Comparison of ENCODE assay signal across 7 cellular contexts in genomic region chr20:63969851-63970713, GRCh38. TPM values are rescaled to one million over a fixed set of nuclear protein-coding genes. Genes with fewer than 3 reads are reported as not detected.
DNase-seq lines count a peak whose midpoint lies in the region; ATAC-seq and TF ChIP-seq lines count a peak whose summit lies in the region.

A gene with protein sequence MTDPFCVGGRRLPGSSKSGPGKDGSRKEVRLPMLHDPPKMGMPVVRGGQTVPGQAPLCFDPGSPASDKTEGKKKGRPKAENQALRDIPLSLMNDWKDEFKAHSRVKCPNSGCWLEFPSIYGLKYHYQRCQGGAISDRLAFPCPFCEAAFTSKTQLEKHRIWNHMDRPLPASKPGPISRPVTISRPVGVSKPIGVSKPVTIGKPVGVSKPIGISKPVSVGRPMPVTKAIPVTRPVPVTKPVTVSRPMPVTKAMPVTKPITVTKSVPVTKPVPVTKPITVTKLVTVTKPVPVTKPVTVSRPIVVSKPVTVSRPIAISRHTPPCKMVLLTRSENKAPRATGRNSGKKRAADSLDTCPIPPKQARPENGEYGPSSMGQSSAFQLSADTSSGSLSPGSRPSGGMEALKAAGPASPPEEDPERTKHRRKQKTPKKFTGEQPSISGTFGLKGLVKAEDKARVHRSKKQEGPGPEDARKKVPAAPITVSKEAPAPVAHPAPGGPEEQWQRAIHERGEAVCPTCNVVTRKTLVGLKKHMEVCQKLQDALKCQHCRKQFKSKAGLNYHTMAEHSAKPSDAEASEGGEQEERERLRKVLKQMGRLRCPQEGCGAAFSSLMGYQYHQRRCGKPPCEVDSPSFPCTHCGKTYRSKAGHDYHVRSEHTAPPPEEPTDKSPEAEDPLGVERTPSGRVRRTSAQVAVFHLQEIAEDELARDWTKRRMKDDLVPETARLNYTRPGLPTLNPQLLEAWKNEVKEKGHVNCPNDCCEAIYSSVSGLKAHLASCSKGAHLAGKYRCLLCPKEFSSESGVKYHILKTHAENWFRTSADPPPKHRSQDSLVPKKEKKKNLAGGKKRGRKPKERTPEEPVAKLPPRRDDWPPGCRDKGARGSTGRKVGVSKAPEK (minus strand): TSS chr20:63969930. CDS start chr20:63967950, 1,980 bp downstream.

- H3K4me1 Mint-ChIP-seq in stimulated activated effector memory CD8-positive, alpha-beta T cell treated with anti-CD3 and anti-CD28 coated beads, Interleukin-12 subunit alpha, Interleukin-12 subunit beta, amount 100 ng/mL, for 72 hours = peaks cover 26% of the 10 kb centered on the region

- peaks cover 2% of the 10 kb centered on the region for H3K9me3 Mint-ChIP-seq in stimulated activated effector memory CD8-positive, alpha-beta T cell treated with anti-CD3 and anti-CD28 coated beads, Interleukin-12 subunit alpha, Interleukin-12 subunit beta, amount 100 ng/mL, for 72 hours

- TF ChIP-seq CTCF in GM10266 (IDR thresholded peaks at IDR 0.05; ENCODE audit: control insufficient read depth, insufficient read depth, low read depth, missing control alignments) (no peak), lower leg skin (IDR thresholded peaks at IDR 0.05) (no peak)

- 3% methylated on average over 69 to 70 of the region's 70 CpGs for WGBS in ectodermal cell, 2 experiments
- 4 to 16% methylated on average over 6 to 42 of the region's 70 CpGs for WGBS in lower leg skin, 2 donors

- H3K27ac ChIP-seq in ectodermal cell (ENCODE audit: insufficient read depth, low read depth, low read length, poor library complexity, severe bottlenecking) = no peak within 1 kb of the TSS

- intact Hi-C loops in lower leg skin (cut with DNase I; ENCODE audit: low total_unique reads) = loop anchor here (5.0 to 10.0 kb wide), 2 partner anchors 185 to 428 kb away; no protein-coding TSS in a partner anchor

- peak; percentile 27 for ATAC-seq in stimulated activated effector memory CD8-positive, alpha-beta T cell treated with anti-CD3 and anti-CD28 coated beads, Interleukin-12 subunit alpha, Interleukin-12 subunit beta, amount 100 ng/mL, for 72 hours
- ATAC-seq in GM18519 (IDR thresholded peaks at IDR 0.05; ENCODE audit: low FRiP score, unreplicated experiment) = no peak

- no peaks in the 10 kb centered on the region for H3K9me3 ChIP-seq in ectodermal cell (ENCODE audit: control insufficient read depth, low read length)

- H3K4me1 ChIP-seq in ectodermal cell (ENCODE audit: control insufficient read depth, insufficient read depth, low read length) = peaks cover 6% of the 10 kb centered on the region

- H3K36me3 ChIP-seq in ectodermal cell (ENCODE audit: control insufficient read depth, insufficient read depth, low read length) = peaks cover 16% of the 10 kb centered on the region

- H3K27ac Mint-ChIP-seq in stimulated activated effector memory CD8-positive, alpha-beta T cell treated with anti-CD3 and anti-CD28 coated beads, Interleukin-12 subunit alpha, Interleukin-12 subunit beta, amount 100 ng/mL, for 72 hours = peak within 1 kb of the TSS; percentile 91

- peaks cover 54% of the 10 kb centered on the region for H3K36me3 Mint-ChIP-seq in stimulated activated effector memory CD8-positive, alpha-beta T cell treated with anti-CD3 and anti-CD28 coated beads, Interleukin-12 subunit alpha, Interleukin-12 subunit beta, amount 100 ng/mL, for 72 hours

- peak within 1 kb of the TSS; percentile 81 for H3K4me3 Mint-ChIP-seq in stimulated activated effector memory CD8-positive, alpha-beta T cell treated with anti-CD3 and anti-CD28 coated beads, Interleukin-12 subunit alpha, Interleukin-12 subunit beta, amount 100 ng/mL, for 72 hours

- peaks cover 16% of the 10 kb centered on the region for H3K27me3 ChIP-seq in ectodermal cell (ENCODE audit: control insufficient read depth, insufficient read depth, low read length, poor library complexity, severe bottlenecking)

- H3K4me3 ChIP-seq in ectodermal cell (ENCODE audit: insufficient read depth, low read depth, low read length) (peak within 1 kb of the TSS; percentile 61), lower leg skin (ENCODE audit: low read depth, poor library complexity, severe bottlenecking) (peak within 1 kb of the TSS; percentile 47)

- peak; percentile 94 for DNase-seq in GM10266 (ENCODE audit: extremely low spot score)
- peak; percentile 64 for DNase-seq in NCI-H1092 (lab: John Stamatoyannopoulos, UW)
- peak; percentile 70 for DNase-seq in activated CD4-positive, CD25-positive, alpha-beta regulatory T cell treated with anti-CD3 and anti-CD28 coated beads, Interleukin-2, amount 50 U/mL, for 72 hours
- peak in 1 of 2 donors; percentile 88 for DNase-seq in lower leg skin (ENCODE audit: low spot score in 2 of 2)
- DNase-seq in stimulated activated effector memory CD8-positive, alpha-beta T cell treated with anti-CD3 and anti-CD28 coated beads, Interleukin-12 subunit alpha, Interleukin-12 subunit beta, amount 100 ng/mL, for 72 hours (ENCODE audit: low spot score in 2 of 2) = peak in 1 of 2 donors; percentile 75

- TF ChIP-seq POLR2A in lower leg skin (IDR thresholded peaks at IDR 0.05) = no peak

RNA-seq across cellular contexts. Expression of the gene that starts here (rescaled TPM):
- 22.4 TPM for polyA plus RNA-seq in ectodermal cell (2013, experiment 1 of 4)
- 27.1 TPM for polyA plus RNA-seq in ectodermal cell (2013, experiment 2 of 4)
- 16.4 TPM for polyA plus RNA-seq in ectodermal cell (2013, experiment 3 of 4)
- polyA plus RNA-seq in ectodermal cell (2013, experiment 4 of 4) = 18.0 TPM
- total RNA-seq in lower leg skin = 10 to 100 TPM; 15.3 to 19.8 (median 16.7) TPM
